In the genomic region with DNA sequence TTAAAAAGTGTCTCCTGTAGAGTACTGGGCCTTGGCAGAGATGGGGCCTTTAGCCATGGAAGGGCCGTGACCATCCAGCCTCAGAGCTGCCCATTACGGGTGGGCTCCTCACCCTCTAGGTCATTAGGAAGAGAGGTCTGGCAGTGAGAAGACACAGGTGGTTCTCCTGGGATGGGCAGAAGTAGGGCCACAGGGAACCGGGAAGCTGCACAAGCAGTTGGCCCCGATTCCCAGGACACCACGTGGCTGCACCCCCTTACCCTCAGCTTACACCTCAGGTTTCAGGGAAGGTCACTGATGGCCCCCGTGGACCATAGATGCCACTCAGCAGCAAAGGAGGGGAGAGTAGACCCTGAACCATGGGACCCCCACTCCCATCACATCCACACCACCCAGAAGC, we compare ENCODE assay signal across 23 cellular contexts. TPM values are rescaled to one million over a fixed set of nuclear protein-coding genes. Genes with fewer than 3 reads are reported as not detected.
DNase-seq lines count a peak whose midpoint lies in the region; ATAC-seq, FAIRE-seq and TF ChIP-seq lines count a peak whose summit lies in the region.
"Had no signal": no experiment of that assay in that cellular context is flagged by ENCODE, and none has a peak within 500 bp of the region (broad histone marks: within the 10 kb centered on the region; RNA-seq: fewer than 3 reads in every experiment).

No MANE protein-coding gene starts in this region.

- TF ChIP-seq POLR2A in breast epithelium (IDR thresholded peaks at IDR 0.05): no peak

- no peak overlapping the region for H3K9ac ChIP-seq in kidney (ENCODE audit: low read length in 2 of 2)

- H3K4me3 Mint-ChIP-seq in MCF 10A (ENCODE audit: unreplicated experiment) (no peak overlapping the region), WTC11 (peak overlapping the region; percentile 83)
- H3K4me3 Mint-ChIP-seq in stimulated activated effector memory CD8-positive, alpha-beta T cell treated with anti-CD3 and anti-CD28 coated beads, Interleukin-12 subunit alpha, Interleukin-12 subunit beta, amount 100 ng/mL, for 72 hours: peak overlapping the region; percentile 82

- TF ChIP-seq CTCF in MCF 10A (IDR thresholded peaks at IDR 0.05; ENCODE audit: unreplicated experiment): no peak
- TF ChIP-seq CTCF in breast epithelium (IDR thresholded peaks at IDR 0.05): no peak
- TF ChIP-seq CTCF in WTC11 (IDR thresholded peaks at IDR 0.05): no peak
- no peak for TF ChIP-seq CTCF in kidney (IDR thresholded peaks at IDR 0.05; ENCODE audit: borderline replicate concordance, extremely low read depth, insufficient read depth)

- intact Hi-C loops in MCF 10A (cut with micrococcal nuclease) (loop anchor here (10.0 kb wide), 1 partner anchor 377 kb away; the partner anchor contains the start of gene PPIL4), breast epithelium (cut with DNase I; ENCODE audit: low total_unique reads) (no loop called here), kidney (cut with DNase I) (no loop called here)

- no peak overlapping the region for H3K27ac ChIP-seq in breast epithelium
- no peak overlapping the region for H3K27ac ChIP-seq in kidney (ENCODE audit: low read depth in 2 of 2, low read length in 2 of 2)
- H3K27ac ChIP-seq in small intestine (ENCODE audit: low read depth in 1 of 2, low read length in 1 of 2): no peak overlapping the region

- H3K4me1 ChIP-seq in breast epithelium (peaks cover 0 to 4% of the 10 kb centered on the region in 2 donors), kidney (ENCODE audit: control insufficient read depth in 1 of 2, insufficient read depth in 1 of 2, low read depth in 1 of 2, low read length in 2 of 2) (peaks cover 0 to 4% of the 10 kb centered on the region in 2 donors), small intestine (ENCODE audit: control insufficient read depth in 2 of 2, insufficient read depth in 1 of 2, low read depth in 1 of 2, low read length in 1 of 2) (peaks cover 0 to 3% of the 10 kb centered on the region in 2 donors)
- H3K4me1 ChIP-seq: Caco-2 had no signal

- no peak for ATAC-seq in WTC11
- no peak for ATAC-seq in stimulated activated effector memory CD8-positive, alpha-beta T cell treated with anti-CD3 and anti-CD28 coated beads, Interleukin-12 subunit alpha, Interleukin-12 subunit beta, amount 100 ng/mL, for 72 hours
- ATAC-seq: Panc1 had no signal

- CTCF ChIA-PET in MCF 10A (lab: Yijun Ruan, JAX): interaction anchor here (0.9 to 1.1 kb wide), 2 partner anchors 14 to 81 kb away, joined by 3 to 4 read pairs; no protein-coding TSS in a partner anchor
- CTCF ChIA-PET in WTC11 (lab: Charles Lee): no interaction called here

- H3K4me1 Mint-ChIP-seq in MCF 10A (ENCODE audit: insufficient read depth, unreplicated experiment): peaks cover 22% of the 10 kb centered on the region
- peaks cover 13% of the 10 kb centered on the region for H3K4me1 Mint-ChIP-seq in WTC11
- peaks cover 34% of the 10 kb centered on the region for H3K4me1 Mint-ChIP-seq in stimulated activated effector memory CD8-positive, alpha-beta T cell treated with anti-CD3 and anti-CD28 coated beads, Interleukin-12 subunit alpha, Interleukin-12 subunit beta, amount 100 ng/mL, for 72 hours

- WGBS in small intestine, 3 donors: 86 to 88% (median 87%) methylated on average over 6 of the region's 6 CpGs

- H3K9me3 Mint-ChIP-seq in MCF 10A (ENCODE audit: unreplicated experiment) (no peaks in the 10 kb centered on the region), WTC11 (no peaks in the 10 kb centered on the region)
- no peaks in the 10 kb centered on the region for H3K9me3 Mint-ChIP-seq in stimulated activated effector memory CD8-positive, alpha-beta T cell treated with anti-CD3 and anti-CD28 coated beads, Interleukin-12 subunit alpha, Interleukin-12 subunit beta, amount 100 ng/mL, for 72 hours

- no peak overlapping the region for H3K27ac Mint-ChIP-seq in MCF 10A (ENCODE audit: low read depth, unreplicated experiment)
- H3K27ac Mint-ChIP-seq in WTC11: no peak overlapping the region
- H3K27ac Mint-ChIP-seq in stimulated activated effector memory CD8-positive, alpha-beta T cell treated with anti-CD3 and anti-CD28 coated beads, Interleukin-12 subunit alpha, Interleukin-12 subunit beta, amount 100 ng/mL, for 72 hours: no peak overlapping the region
- H3K27ac Mint-ChIP-seq: CD14-positive monocyte, H9 had no signal

- POLR2A ChIA-PET in MCF 10A (lab: Yijun Ruan, JAX): no interaction called here
- POLR2A ChIA-PET in WTC11 (lab: Charles Lee): no interaction called here

- BruUV-seq in MCF 10A (replicated peaks; lab: Mats Ljungman, UMichigan): TSS peak; percentile 14

- H3K36me3 Mint-ChIP-seq in MCF 10A (ENCODE audit: insufficient read depth, unreplicated experiment): no peaks in the 10 kb centered on the region
- no peaks in the 10 kb centered on the region for H3K36me3 Mint-ChIP-seq in WTC11
- peaks cover 4% of the 10 kb centered on the region for H3K36me3 Mint-ChIP-seq in stimulated activated effector memory CD8-positive, alpha-beta T cell treated with anti-CD3 and anti-CD28 coated beads, Interleukin-12 subunit alpha, Interleukin-12 subunit beta, amount 100 ng/mL, for 72 hours

- no peak for FAIRE-seq in kidney (lab: Jason Lieb, UNC)
- FAIRE-seq in small intestine (lab: Jason Lieb, UNC): no peak
- FAIRE-seq: GM19239 had no signal

- DNase-seq in MCF 10A (ENCODE audit: unreplicated experiment): no peak
- DNase-seq in breast epithelium (ENCODE audit: low spot score in 2 of 2): no peak
- DNase-seq in WTC11 (ENCODE audit: low spot score): no peak
- peak; percentile 45 for DNase-seq in kidney
- no peak for DNase-seq in stimulated activated effector memory CD8-positive, alpha-beta T cell treated with anti-CD3 and anti-CD28 coated beads, Interleukin-12 subunit alpha, Interleukin-12 subunit beta, amount 100 ng/mL, for 72 hours (ENCODE audit: low spot score in 2 of 2)
- DNase-seq in RKO (ENCODE audit: low spot score): no peak
- no peak for DNase-seq in small intestine
- no peak for DNase-seq in dermis blood vessel endothelial cell
- DNase-seq: DMS53, H9, IMR-90, Kasumi-1, NCI-H1105 treated with DMSO at 0.1 percent for 48 hours, NCI-H1694 treated with DMSO at 0.1 percent for 48 hours, NCI-H2107, NCI-H2227 treated with DMSO at 0.1 percent for 48 hours, NCI-H524 treated with DMSO at 0.1 percent for 48 hours, Right ventricle myocardium superior had no signal

- H3K4me3 ChIP-seq in breast epithelium (no peak overlapping the region), kidney (ENCODE audit: low read length in 2 of 2) (no peak overlapping the region), small intestine (ENCODE audit: low read depth in 1 of 2, low read length in 2 of 2) (no peak overlapping the region)

- H3K27me3 Mint-ChIP-seq in MCF 10A (ENCODE audit: insufficient read depth, unreplicated experiment) (no peaks in the 10 kb centered on the region), WTC11 (ENCODE audit: low read depth) (peaks cover 84% of the 10 kb centered on the region)

- H3K36me3 ChIP-seq in breast epithelium: no peaks in the 10 kb centered on the region
- no peaks in the 10 kb centered on the region for H3K36me3 ChIP-seq in kidney (ENCODE audit: control insufficient read depth in 1 of 2, insufficient read depth in 2 of 2, low read length in 2 of 2)
- no peaks in the 10 kb centered on the region for H3K36me3 ChIP-seq in small intestine (ENCODE audit: control insufficient read depth in 2 of 2, insufficient read depth in 2 of 2, low read length in 2 of 2)

- H3K9me3 ChIP-seq in breast epithelium (no peaks in the 10 kb centered on the region), kidney (ENCODE audit: control insufficient read depth in 1 of 2, low read length in 2 of 2) (no peaks in the 10 kb centered on the region), small intestine (ENCODE audit: control insufficient read depth, low read depth) (no peaks in the 10 kb centered on the region)
- H3K9me3 ChIP-seq: Caco-2 had no signal

- H3K27me3 ChIP-seq in breast epithelium: no peaks in the 10 kb centered on the region
- H3K27me3 ChIP-seq in small intestine (ENCODE audit: control insufficient read depth in 2 of 2, insufficient read depth in 2 of 2, low read length in 2 of 2): peaks cover 0 to 8% of the 10 kb centered on the region in 2 donors

TF ChIP-seq in WTC11, 78 proteins besides CTCF, POLR2A, EP300 and RAD21 (continues in another document):
- TF ChIP-seq KAT7 (CRISPR knock-in tag; IDR thresholded peaks at IDR 0.05; ENCODE audit: borderline replicate concordance): no peak

RNA-seq across cellular contexts. Expression of gene RAET1G, which starts 1.6 kb away (rescaled TPM):
- total RNA-seq in MCF 10A (2022): 8.3 and 9.9 TPM in 2 replicates
- 1 to 10 TPM in 1 of 3 donors, not detected in 2; 2.2 TPM for total RNA-seq in breast epithelium
- not detected in 3 replicates for total RNA-seq in WTC11 (2021)
- 0.41 TPM for total RNA-seq in kidney
- polyA plus RNA-seq in kidney (ENCODE audit: insufficient read depth, low read depth, low replicate concordance): 1.3 TPM
- under 1 TPM in 1 of 3 donors, not detected in 2; 0.27 TPM for polyA plus RNA-seq in small intestine
- total RNA-seq in dermis blood vessel endothelial cell: not detected in 2 replicates
- total RNA-seq: Caco-2, H9, Right ventricle myocardium superior had no signal
- polyA plus RNA-seq: CD14-positive monocyte had no signal

RNA-seq across cellular contexts. Expression of gene ULBP2, which starts 20.5 kb away (rescaled TPM):
- total RNA-seq in MCF 10A (2022) (3.1 and 5.2 TPM in 2 replicates), breast epithelium (1 to 10 TPM in 1 of 3 donors, under 1 TPM in 1, not detected in 1; 0.88 to 1.3 TPM), WTC11 (2021) (0.13 to 0.23 TPM in 2 of 3 replicates, not detected in the other), kidney (1.3 TPM), dermis blood vessel endothelial cell (2.0 and 3.7 TPM in 2 replicates)
- polyA plus RNA-seq in kidney (ENCODE audit: insufficient read depth, low read depth, low replicate concordance) (2.5 TPM), small intestine (under 1 TPM in 1 of 3 donors, not detected in 2; 0.30 TPM)
- total RNA-seq: H9 had no signal

RNA-seq across cellular contexts. Expression of gene RAET1E, which starts 23.4 kb away (rescaled TPM):
- 28.9 and 37.6 TPM in 2 replicates for total RNA-seq in MCF 10A (2022)
- total RNA-seq in breast epithelium: 1 to 10 TPM in 1 of 3 donors, not detected in 2; 2.0 TPM
- not detected in 3 replicates for total RNA-seq in WTC11 (2021)
- total RNA-seq in kidney: 1.0 TPM
- polyA plus RNA-seq in kidney (ENCODE audit: insufficient read depth, low read depth, low replicate concordance): 3.1 TPM
- polyA plus RNA-seq in small intestine: under 1 TPM in 1 of 3 donors, not detected in 2; 0.13 TPM
- 0.09 TPM in 1 of 2 replicates, not detected in the other for total RNA-seq in dermis blood vessel endothelial cell
- total RNA-seq: Caco-2, H9, IMR-90 had no signal
- polyA plus RNA-seq: CD14-positive monocyte, IMR-90 had no signal

RNA-seq across cellular contexts. Expression of gene ULBP1, which starts 42.4 kb away (rescaled TPM):
- total RNA-seq in MCF 10A (2022) (not detected in 2 replicates), breast epithelium (under 1 TPM in 2 of 3 donors, not detected in 1; under 0.01 to 0.29 TPM), WTC11 (2021) (0.64 to 0.81 TPM (median 0.64 TPM) in 3 replicates), kidney (0.72 TPM), dermis blood vessel endothelial cell (0.17 and 0.23 TPM in 2 replicates)
- polyA plus RNA-seq in kidney (ENCODE audit: insufficient read depth, low read depth, low replicate concordance) (0.47 TPM), small intestine (under 1 TPM in 1 of 3 donors, not detected in 2; 0.36 TPM)
- total RNA-seq: HT1080 had no signal

RNA-seq across cellular contexts. Expression of gene LRP11, which starts 57.2 kb away (rescaled TPM):
- total RNA-seq in MCF 10A (2022) (38.1 and 46.1 TPM in 2 replicates), breast epithelium (10 to 100 TPM; 30.6 to 44.9 (median 35.8) TPM), WTC11 (2021) (19.8 to 22.5 TPM (median 22.2 TPM) in 3 replicates), kidney (34.0 TPM), dermis blood vessel endothelial cell (13.3 and 37.6 TPM in 2 replicates)
- polyA plus RNA-seq in kidney (ENCODE audit: insufficient read depth, low read depth, low replicate concordance) (22.1 TPM), small intestine (10 to 100 TPM in 1 of 3 donors, 1 to 10 TPM in 1, not detected in 1; 2.2 to 19.7 TPM)
